8 cellular contexts compared by ENCODE assay signal in the genomic region with DNA sequence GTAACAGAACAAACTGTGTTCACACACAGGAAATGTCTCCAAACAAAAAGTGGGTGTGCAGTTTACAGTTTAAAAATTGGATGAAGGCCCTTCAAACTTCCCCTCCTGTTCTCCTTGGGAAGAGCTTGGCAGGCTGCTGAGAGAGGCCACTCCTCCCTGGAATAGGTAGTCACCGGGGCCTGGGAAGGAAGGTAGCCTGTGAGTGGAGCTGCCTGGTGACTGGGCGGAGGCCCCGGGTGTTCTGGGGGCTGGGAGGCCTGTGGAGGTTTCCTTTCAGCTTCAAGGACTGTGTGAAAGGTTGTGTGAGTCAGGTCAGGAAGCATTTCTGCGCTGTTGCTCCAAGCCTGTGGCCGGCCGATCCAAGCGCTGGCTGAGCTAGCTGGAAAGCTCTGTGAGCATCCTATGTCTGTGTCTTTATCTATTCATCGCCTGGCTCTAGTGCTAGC. TPM values are rescaled to one million over a fixed set of nuclear protein-coding genes. Genes with fewer than 3 reads are reported as not detected.
DNase-seq lines count a peak whose midpoint lies in the region; ATAC-seq, FAIRE-seq and TF ChIP-seq lines count a peak whose summit lies in the region.

No MANE protein-coding gene starts in this region.

- 62 to 67% methylated on average over 8 of the region's 8 CpGs for WGBS in pancreas, 2 donors

- H3K27me3 ChIP-seq in BLaER1 treated with 17β-estradiol and CSF1 and Interleukin-3, amounts not matched to agents 10 nM and 100 nM = no peaks in the 10 kb centered on the region
- no peaks in the 10 kb centered on the region for H3K27me3 ChIP-seq in Panc1 (ENCODE audit: control insufficient read depth, insufficient read depth, low read length)
- no peaks in the 10 kb centered on the region for H3K27me3 ChIP-seq in pancreas

- H3K4me2 ChIP-seq in BLaER1 treated with 17β-estradiol and CSF1 and Interleukin-3, amounts not matched to agents 10 nM and 100 nM = peak overlapping the region; percentile 17 to 55 (median 39); a peak in 18 of 22 replicates

- H3K4me3 ChIP-seq in BLaER1 treated with 17β-estradiol and CSF1 and Interleukin-3, amounts not matched to agents 10 nM and 100 nM = no peak overlapping the region
- H3K4me3 ChIP-seq in Panc1 (ENCODE audit: low read depth in 2 of 2, low read length in 2 of 2) = peak overlapping the region in 1 of 2 experiments; percentile 34; a peak in 2 of 4 replicates
- peak overlapping the region; percentile 14 for H3K4me3 ChIP-seq in fibroblast of pulmonary artery (replicated peaks; ENCODE audit: low read depth, low read length)
- no peak overlapping the region for H3K4me3 ChIP-seq in pancreas

- peaks cover 0 to 54% (median 32%) of the 10 kb centered on the region in 11 experiments; a peak in 15 of 22 replicates for H4K20me1 ChIP-seq in BLaER1 treated with 17β-estradiol and CSF1 and Interleukin-3, amounts not matched to agents 10 nM and 100 nM

- no peak overlapping the region for H3K9ac ChIP-seq in BLaER1 treated with 17β-estradiol and CSF1 and Interleukin-3, amounts not matched to agents 10 nM and 100 nM

- H3K27ac ChIP-seq in BLaER1 treated with 17β-estradiol and CSF1 and Interleukin-3, amounts not matched to agents 10 nM and 100 nM = no peak overlapping the region
- H3K27ac ChIP-seq in Panc1 (ENCODE audit: low read length) (peak overlapping the region; percentile 82), pancreas (peak overlapping the region in 3 of 4 donors; percentile 31 to 50 (median 46))

- intact Hi-C loops in Panc1 (cut with micrococcal nuclease; ENCODE audit: unreplicated experiment) = no loop called here
- intact Hi-C loops in pancreas (cut with DNase I) = no loop called here

- DNase-seq in Panc1 (ENCODE audit: low read depth, low spot score) = peak; percentile 46
- DNase-seq in fibroblast of pulmonary artery (ENCODE audit: low read depth) = peak; percentile 92
- DNase-seq in pancreas = peak in 5 of 6 donors; percentile 15 to 56 (median 31)
- no peak for DNase-seq in GDM1 (lab: John Stamatoyannopoulos, UW)
- DNase-seq in effector CD4-positive, alpha-beta T cell = no peak
- no peak for DNase-seq in NCI-H748 (lab: John Stamatoyannopoulos, UW; ENCODE audit: unreplicated experiment)
- DNase-seq in activated effector memory CD4-positive, alpha-beta T cell treated with Interleukin-2 at 50 U/mL for 16 hours = no peak

- peak; percentile 97 for ATAC-seq in Panc1
- peak in 3 of 4 donors; percentile 82 to 84 (median 83) for ATAC-seq in pancreas

- in situ Hi-C loops in Panc1 (cut with HindIII; ENCODE audit: low pct_unique_long_range_greater_than_20kb, low sequenced_read_pairs) = no loop called here

- peaks cover 0 to 3% (median 0%) of the 10 kb centered on the region in 11 experiments; a peak in 1 of 22 replicates for H3K36me3 ChIP-seq in BLaER1 treated with 17β-estradiol and CSF1 and Interleukin-3, amounts not matched to agents 10 nM and 100 nM
- no peaks in the 10 kb centered on the region for H3K36me3 ChIP-seq in Panc1 (ENCODE audit: control insufficient read depth, insufficient read depth, low read length)
- H3K36me3 ChIP-seq in pancreas = no peaks in the 10 kb centered on the region

- peak; percentile 5 for FAIRE-seq in pancreas (lab: Jason Lieb, UNC)

- peaks cover 41 to 74% (median 58%) of the 10 kb centered on the region in 10 experiments for H3K4me1 ChIP-seq in BLaER1 treated with 17β-estradiol and CSF1 and Interleukin-3, amounts not matched to agents 10 nM and 100 nM
- H3K4me1 ChIP-seq in Panc1 (ENCODE audit: control insufficient read depth, insufficient read depth, low read length) (peaks cover 50% of the 10 kb centered on the region), pancreas (no peaks in the 10 kb centered on the region)

- no TSS peak for BruUV-seq in Panc1 (replicated peaks; lab: Mats Ljungman, UMichigan)

- H3K9me3 ChIP-seq in BLaER1 treated with 17β-estradiol and CSF1 and Interleukin-3, amounts not matched to agents 10 nM and 100 nM (replicated peaks in 1 of 11) = peaks cover 0 to 13% (median 8%) of the 10 kb centered on the region in 11 experiments; a peak in 8 of 22 replicates
- H3K9me3 ChIP-seq in Panc1 (ENCODE audit: control insufficient read depth, insufficient read depth, low read depth, low read length) = no peaks in the 10 kb centered on the region
- no peaks in the 10 kb centered on the region for H3K9me3 ChIP-seq in pancreas

- CTCF ChIA-PET in Panc1 (lab: Charles Lee) = interaction anchor here (0.7 to 1.9 kb wide), 6 partner anchors 14 to 852 kb away, joined by 3 to 10 read pairs (median 4); a partner anchor contains a TSS

- no peak for TF ChIP-seq CTCF in Panc1 (IDR thresholded peaks at IDR 0.05)
- TF ChIP-seq CTCF in fibroblast of pulmonary artery (IDR thresholded peaks at IDR 0.05; ENCODE audit: low read length, missing control alignments) = no peak
- no peak for TF ChIP-seq CTCF in pancreas (IDR thresholded peaks at IDR 0.05)

- POLR2A ChIA-PET in Panc1 (lab: Charles Lee) = interaction anchor here (0.6 to 0.7 kb wide), 2 partner anchors 9 to 39 kb away, joined by 3 to 5 read pairs; no protein-coding TSS in a partner anchor

RNA-seq across cellular contexts. Expression of a gene that starts 14.1 kb away (rescaled TPM):
- 20.6 TPM for total RNA-seq in Panc1 (2021; ENCODE audit: unreplicated experiment)
- 15.6 TPM for polyA plus RNA-seq in Panc1 (2012; ENCODE audit: insufficient read length)
- total RNA-seq in pancreas = 10 to 100 TPM in 1 of 6 donors, 1 to 10 TPM in 5; 3.4 to 15.5 (median 4.2) TPM
- polyA plus RNA-seq in pancreas = 1 to 10 TPM; 8.6 to 9.4 TPM

Comparison
In these comparisons a context has a peak if more than half of its experiments do, and no peak if none do; other contexts are left out.
1. H3K27ac ChIP-seq: peak in Panc1 (single experiment) and pancreas (3 of 4); none in BLaER1 treated with 17β-estradiol and CSF1 and Interleukin-3, amounts not matched to agents 10 nM and 100 nM (0 of 11).
2. DNase-seq: peak in Panc1 (single experiment), fibroblast of pulmonary artery (single experiment) and pancreas (5 of 6); none in GDM1 (single experiment), effector CD4-positive, alpha-beta T cell (single experiment), NCI-H748 (single experiment) and activated effector memory CD4-positive, alpha-beta T cell treated with Interleukin-2 at 50 U/mL for 16 hours (single experiment).